Comparison of ENCODE assay signal across 26 cellular contexts in genomic region chr20:9186396-9186795, GRCh38.
"Had no signal": no experiment of that assay in that cellular context is flagged by ENCODE, and none has a peak within 500 bp of the region (broad histone marks: within the 10 kb centered on the region; RNA-seq: fewer than 3 reads in every experiment).

No MANE protein-coding gene starts in this region.

- H3K36me3 ChIP-seq: colonic mucosa, right atrium auricular region, tibial artery, uterus had no signal

- H3K4me3 ChIP-seq: colonic mucosa, right atrium auricular region, tibial artery, uterus had no signal

- H3K27me3 ChIP-seq: colonic mucosa, right atrium auricular region, tibial artery, uterus had no signal

- H3K4me1 ChIP-seq: colonic mucosa, tibial artery, uterus had no signal

- H3K9me3 Mint-ChIP-seq: activated B cell treated with CpG ODN at 0.5 μM for 24 hours; activated naive CD8-positive, alpha-beta T cell treated with anti-CD3 and anti-CD28 coated beads for 36 hours; brain; stimulated activated naive B cell treated with anti-CD40 and anti-IgM and Interleukin-4, amounts not matched to agents 10 μg/mL and 1 μg/mL and 100 μg/mL, for 72 hours had no signal

- H3K9me3 ChIP-seq: colonic mucosa, right atrium auricular region, tibial artery, uterus had no signal

- H3K27ac ChIP-seq: colonic mucosa, right atrium auricular region, tibial artery, uterus had no signal

- H3K27me3 Mint-ChIP-seq: activated B cell treated with CpG ODN at 0.5 μM for 24 hours; activated naive CD8-positive, alpha-beta T cell treated with anti-CD3 and anti-CD28 coated beads for 36 hours; brain; memory B cell; progenitor cell of endocrine pancreas; stimulated activated naive B cell treated with anti-CD40 and anti-IgM and Interleukin-4, amounts not matched to agents 10 μg/mL and 1 μg/mL and 100 μg/mL, for 72 hours had no signal

- H3K4me1 Mint-ChIP-seq: activated B cell treated with CpG ODN at 0.5 μM for 24 hours; activated naive CD8-positive, alpha-beta T cell treated with anti-CD3 and anti-CD28 coated beads for 36 hours; memory B cell; naive thymus-derived CD8-positive, alpha-beta T cell; stimulated activated naive B cell treated with anti-CD40 and anti-IgM and Interleukin-4, amounts not matched to agents 10 μg/mL and 1 μg/mL and 100 μg/mL, for 72 hours had no signal

- H3K4me3 Mint-ChIP-seq: activated B cell treated with CpG ODN at 0.5 μM for 24 hours; activated CD8-positive, alpha-beta T cell treated with anti-CD3 and anti-CD28 coated beads, Interleukin-2, amount 10 ng/mL, durations not matched to agents 7 days and 5 days; activated naive CD8-positive, alpha-beta T cell treated with anti-CD3 and anti-CD28 coated beads for 36 hours; activated T-cell treated with anti-CD3 and anti-CD28 coated beads, Interleukin-2, amount 50 U/mL, for 72 hours; brain; memory B cell; naive thymus-derived CD8-positive, alpha-beta T cell; stimulated activated naive B cell treated with anti-CD40 and anti-IgM and Interleukin-4, amounts not matched to agents 10 μg/mL and 1 μg/mL and 100 μg/mL, for 72 hours had no signal

- H3K27ac Mint-ChIP-seq: activated B cell treated with CpG ODN at 0.5 μM for 24 hours; activated CD8-positive, alpha-beta T cell treated with anti-CD3 and anti-CD28 coated beads, Interleukin-2, amount 10 ng/mL, durations not matched to agents 7 days and 5 days; activated T-cell treated with anti-CD3 and anti-CD28 coated beads, Interleukin-2, amount 50 U/mL, for 72 hours; memory B cell; naive thymus-derived CD8-positive, alpha-beta T cell; progenitor cell of endocrine pancreas; stimulated activated naive B cell treated with anti-CD40 and anti-IgM and Interleukin-4, amounts not matched to agents 10 μg/mL and 1 μg/mL and 100 μg/mL, for 72 hours had no signal

- DNase-seq: activated B cell treated with CpG ODN at 0.5 μM for 24 hours; activated CD4-positive, alpha-beta T cell treated with anti-CD3 and anti-CD28 coated beads for 48 hours; activated CD8-positive, alpha-beta memory T cell treated with anti-CD3 and anti-CD28 coated beads, Interleukin-2, amount 50 U/mL, for 4 hours; activated CD8-positive, alpha-beta T cell treated with anti-CD3 and anti-CD28 coated beads, Interleukin-2, amount 10 ng/mL, durations not matched to agents 7 days and 5 days; activated gamma-delta T cell treated with Interleukin-2 at 50 U/mL for 16 hours; activated naive CD8-positive, alpha-beta T cell treated with anti-CD3 and anti-CD28 coated beads for 36 hours; activated T-cell treated with anti-CD3 and anti-CD28 coated beads, Interleukin-2, amount 50 U/mL, for 72 hours; amygdala; central memory CD4-positive, alpha-beta T cell; colonic mucosa; effector CD4-positive, alpha-beta T cell; foreskin fibroblast; glutamatergic neuron; kidney glomerular epithelial cell; left ventricle myocardium superior; naive thymus-derived CD8-positive, alpha-beta T cell; nucleus accumbens; stimulated activated CD4-positive, alpha-beta T cell treated with anti-CD3 and anti-CD28 coated beads, Interleukin-15, amount 100 ng/mL, for 24 hours; stimulated activated CD4-positive, alpha-beta T cell treated with anti-CD3 and anti-CD28 coated beads, Interleukin-4, amount 100 ng/mL, for 1 hour; stimulated activated naive B cell treated with anti-CD40 and anti-IgM and Interleukin-4, amounts not matched to agents 10 μg/mL and 1 μg/mL and 100 μg/mL, for 72 hours; tibial artery; uterus had no signal

- H3K36me3 Mint-ChIP-seq: activated naive CD8-positive, alpha-beta T cell treated with anti-CD3 and anti-CD28 coated beads for 36 hours; memory B cell; naive thymus-derived CD8-positive, alpha-beta T cell; stimulated activated naive B cell treated with anti-CD40 and anti-IgM and Interleukin-4, amounts not matched to agents 10 μg/mL and 1 μg/mL and 100 μg/mL, for 72 hours had no signal
